1 cellular context compared by ENCODE assay signal in the genomic region with DNA sequence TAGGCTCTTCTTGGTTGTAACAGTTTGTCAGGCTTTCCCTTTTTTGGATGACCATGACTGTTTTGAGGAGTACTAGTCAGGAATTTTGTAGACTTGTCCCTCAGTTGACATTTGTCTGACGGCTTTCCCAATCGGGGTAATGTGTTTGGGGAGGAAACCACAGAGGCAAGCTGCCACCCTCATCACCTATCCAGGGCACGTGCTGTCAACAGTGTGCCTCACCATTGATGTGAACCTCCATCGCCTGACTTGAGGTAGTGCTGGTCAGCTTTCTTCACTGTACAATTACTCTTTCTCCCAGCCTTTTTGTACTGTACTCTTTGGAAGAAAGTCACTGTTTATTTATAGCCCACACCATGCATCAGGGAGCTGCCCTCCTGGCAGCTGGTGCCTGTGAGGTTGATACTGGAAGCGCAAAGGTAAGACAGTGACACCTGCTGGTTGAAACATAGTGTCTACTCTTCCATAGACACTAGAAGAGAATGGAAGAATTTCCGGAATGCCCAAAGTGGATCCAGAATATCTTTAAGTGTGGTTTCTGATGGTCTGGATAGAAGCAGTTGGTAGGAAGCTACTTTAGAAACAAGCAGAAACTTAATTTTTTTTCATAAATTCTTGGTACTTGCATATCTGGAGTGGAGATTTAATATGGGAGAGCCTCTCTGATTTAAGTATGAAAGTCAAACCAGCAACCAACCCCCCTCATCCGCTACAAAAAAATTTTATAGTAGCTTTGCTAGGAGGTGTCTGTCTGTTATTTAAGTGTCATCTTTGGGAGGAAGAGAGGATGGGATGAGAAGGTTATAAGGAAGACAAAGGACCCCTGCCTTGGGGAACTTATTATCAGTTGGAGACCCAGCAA.
TF ChIP-seq lines count a peak whose summit lies in the region.

No MANE protein-coding gene starts in this region.

TF ChIP-seq in GM12878, 131 proteins besides CTCF, POLR2A, EP300 and RAD21 (continued from another document):
- TF ChIP-seq IKZF2 (IDR thresholded peaks at IDR 0.05) (0 out of 4 replicates have a peak, but pooled peaks of 1 of the 2 experiments have one; percentile 23), SMC3 (IDR thresholded peaks at IDR 0.05; ENCODE audit: borderline replicate concordance, low read length) (peak; percentile 61; the same call in 1 of the 2 replicates), MEF2A (IDR thresholded peaks at IDR 0.05; ENCODE audit: insufficient read depth, low read depth, low read length) (0 out of 2 replicates have a peak, but pooled peaks have one; percentile 48), BHLHE40 (IDR thresholded peaks at IDR 0.05; ENCODE audit: borderline replicate concordance in 1 of 2, low read depth in 2 of 2, low read length in 1 of 2) (0 out of 4 replicates have a peak, but pooled peaks of 1 of the 2 experiments have one; percentile 15)
TF ChIP-seq in GM12878: peak in this region for 7.
